In genomic region chr3:133882986-133883586, GRCh38 we compare ENCODE assay signal across 11 cellular contexts.
"Had no signal": no experiment of that assay in that cellular context is flagged by ENCODE, and none has a peak within 500 bp of the region (broad histone marks: within the 10 kb centered on the region; RNA-seq: fewer than 3 reads in every experiment).

No MANE protein-coding gene starts in this region.

- ATAC-seq: stimulated activated memory B cell treated with anti-CD40 and anti-IgM and Interleukin-4, amounts not matched to agents 10 μg/mL and 1 μg/mL and 100 μg/mL, for 72 hours had no signal

- H3K9ac ChIP-seq: neural progenitor cell had no signal

- H3K4me3 ChIP-seq: neural progenitor cell, transverse colon had no signal

- DNase-seq: activated CD4-positive, alpha-beta T cell treated with anti-CD3 and anti-CD28 coated beads, Interleukin-2, amount 50 U/mL, for 4 hours; activated CD4-positive, CD25-positive, alpha-beta regulatory T cell treated with anti-CD3 and anti-CD28 coated beads, Interleukin-2, amount 50 U/mL, for 72 hours; activated T-cell treated with anti-CD3 and anti-CD28 coated beads for 4 hours; mesendoderm; retina; small intestine; transverse colon had no signal

- H3K36me3 Mint-ChIP-seq: activated naive CD4-positive, alpha-beta T cell treated with anti-CD3 and anti-CD28 coated beads, Interleukin-2, amount 50 U/mL, for 24 hours; stimulated activated memory B cell treated with anti-CD40 and anti-IgM and Interleukin-4, amounts not matched to agents 10 μg/mL and 1 μg/mL and 100 μg/mL, for 72 hours had no signal

- H3K27ac Mint-ChIP-seq: activated naive CD4-positive, alpha-beta T cell treated with anti-CD3 and anti-CD28 coated beads, Interleukin-2, amount 50 U/mL, for 24 hours; dendritic cell treated with granulocyte-macrophage colony-stimulating factor and Interleukin-4, amounts not matched to agents 40 ng/mL and 50 ng/mL, for 4 days; neural progenitor cell; stimulated activated memory B cell treated with anti-CD40 and anti-IgM and Interleukin-4, amounts not matched to agents 10 μg/mL and 1 μg/mL and 100 μg/mL, for 72 hours had no signal

- H3K36me3 ChIP-seq: neural progenitor cell, transverse colon had no signal

- H3K27ac ChIP-seq: neural progenitor cell had no signal

- H3K27me3 Mint-ChIP-seq: dendritic cell treated with granulocyte-macrophage colony-stimulating factor and Interleukin-4, amounts not matched to agents 40 ng/mL and 50 ng/mL, for 4 days had no signal

- H3K4me1 Mint-ChIP-seq: stimulated activated memory B cell treated with anti-CD40 and anti-IgM and Interleukin-4, amounts not matched to agents 10 μg/mL and 1 μg/mL and 100 μg/mL, for 72 hours had no signal

- H3K4me3 Mint-ChIP-seq: activated naive CD4-positive, alpha-beta T cell treated with anti-CD3 and anti-CD28 coated beads, Interleukin-2, amount 50 U/mL, for 24 hours; dendritic cell treated with granulocyte-macrophage colony-stimulating factor and Interleukin-4, amounts not matched to agents 40 ng/mL and 50 ng/mL, for 4 days; neural progenitor cell; stimulated activated memory B cell treated with anti-CD40 and anti-IgM and Interleukin-4, amounts not matched to agents 10 μg/mL and 1 μg/mL and 100 μg/mL, for 72 hours had no signal

- H3K27me3 ChIP-seq: neural progenitor cell, transverse colon had no signal
